3 cellular contexts compared by ENCODE assay signal in the genomic region with DNA sequence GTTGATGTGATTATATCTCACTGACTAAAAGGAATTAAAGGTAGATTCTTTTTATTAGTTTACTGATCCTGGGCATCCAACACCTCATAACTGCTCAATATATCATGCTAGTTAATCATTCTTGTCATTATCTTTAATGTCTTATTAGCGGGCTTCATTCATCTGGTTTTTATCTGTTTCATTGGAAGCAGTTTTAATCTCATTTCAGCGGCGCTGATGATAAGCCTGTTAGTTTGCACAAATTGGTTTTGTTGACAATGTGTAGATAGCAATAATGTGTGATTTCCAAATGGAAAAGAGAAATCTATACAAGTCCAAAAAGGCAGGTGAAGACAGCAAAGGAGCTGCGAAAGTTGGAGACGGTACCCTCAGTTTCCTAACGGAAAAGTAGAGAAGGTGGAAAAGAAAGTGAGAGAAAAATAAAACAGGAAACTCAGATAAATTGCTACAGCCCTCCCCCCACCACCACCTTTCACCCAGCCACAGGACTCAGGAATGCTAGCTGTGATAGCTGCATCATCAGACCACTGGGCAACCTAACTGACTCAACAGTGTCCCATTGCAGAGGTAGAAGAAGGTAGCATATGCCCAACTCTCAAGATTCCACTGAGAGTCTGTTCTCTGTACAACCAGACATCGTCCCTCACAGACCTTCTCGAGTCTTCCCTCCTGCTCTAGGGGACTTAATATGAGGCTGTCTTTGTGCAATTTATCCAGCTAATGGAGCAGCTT.
TF ChIP-seq lines count a peak whose summit lies in the region.

No MANE protein-coding gene starts in this region.

TF ChIP-seq in SK-N-SH, 30 proteins besides CTCF, POLR2A, EP300 and RAD21:
- TF ChIP-seq GATA2 (CRISPR knock-in tag; IDR thresholded peaks at IDR 0.05) = peak; percentile 75; the same call in 1 of the 2 replicates
- no peak for TF ChIP-seq EZH2phosphoT487 (IDR thresholded peaks at IDR 0.05; ENCODE audit: borderline replicate concordance, low read depth)
- peak; percentile 83; the same call in 1 of the 2 replicates for TF ChIP-seq RCOR1 (IDR thresholded peaks at IDR 0.05; ENCODE audit: low read length)

TF ChIP-seq in SK-N-SH treated with all-trans-retinoic acid at 6 μM for 48 hours, 23 proteins besides CTCF, POLR2A, EP300 and RAD21 (continues in another document):
- TF ChIP-seq TOX (CRISPR knock-in tag; IDR thresholded peaks at IDR 0.05; ENCODE audit: borderline replicate concordance) (no peak), ZNF8 (CRISPR knock-in tag; IDR thresholded peaks at IDR 0.05) (no peak), RARB (CRISPR knock-in tag; IDR thresholded peaks at IDR 0.05) (no peak), ZC3H10 (CRISPR knock-in tag; IDR thresholded peaks at IDR 0.05) (no peak), OSR1 (CRISPR knock-in tag; IDR thresholded peaks at IDR 0.05) (no peak), ZNF565 (CRISPR knock-in tag; conservative IDR thresholded peaks at IDR 0.05; ENCODE audit: low read depth) (no peak), PPARA (CRISPR knock-in tag; IDR thresholded peaks at IDR 0.05; ENCODE audit: borderline replicate concordance) (no peak), ARNTL (CRISPR knock-in tag; IDR thresholded peaks at IDR 0.05; ENCODE audit: borderline replicate concordance, low read depth) (no peak), SNAI2 (CRISPR knock-in tag; IDR thresholded peaks at IDR 0.05) (no peak), TCF4 (CRISPR knock-in tag; IDR thresholded peaks at IDR 0.05; ENCODE audit: borderline replicate concordance) (no peak; the same call in 1 of the 2 replicates), ZNF70 (CRISPR knock-in tag; IDR thresholded peaks at IDR 0.05) (no peak), ZFP3 (CRISPR knock-in tag; IDR thresholded peaks at IDR 0.05) (no peak), ESRRG (CRISPR knock-in tag; IDR thresholded peaks at IDR 0.05) (no peak)
- TF ChIP-seq, protein P1, sequence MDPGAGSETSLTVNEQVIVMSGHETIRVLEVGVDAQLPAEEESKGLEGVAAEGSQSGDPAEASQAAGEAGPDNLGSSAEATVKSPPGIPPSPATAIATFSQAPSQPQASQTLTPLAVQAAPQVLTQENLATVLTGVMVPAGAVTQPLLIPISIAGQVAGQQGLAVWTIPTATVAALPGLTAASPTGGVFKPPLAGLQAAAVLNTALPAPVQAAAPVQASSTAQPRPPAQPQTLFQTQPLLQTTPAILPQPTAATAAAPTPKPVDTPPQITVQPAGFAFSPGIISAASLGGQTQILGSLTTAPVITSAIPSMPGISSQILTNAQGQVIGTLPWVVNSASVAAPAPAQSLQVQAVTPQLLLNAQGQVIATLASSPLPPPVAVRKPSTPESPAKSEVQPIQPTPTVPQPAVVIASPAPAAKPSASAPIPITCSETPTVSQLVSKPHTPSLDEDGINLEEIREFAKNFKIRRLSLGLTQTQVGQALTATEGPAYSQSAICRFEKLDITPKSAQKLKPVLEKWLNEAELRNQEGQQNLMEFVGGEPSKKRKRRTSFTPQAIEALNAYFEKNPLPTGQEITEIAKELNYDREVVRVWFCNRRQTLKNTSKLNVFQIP (CRISPR knock-in tag; IDR thresholded peaks at IDR 0.05; ENCODE audit: borderline replicate concordance, low read depth) = no peak
- TF ChIP-seq, protein P2, sequence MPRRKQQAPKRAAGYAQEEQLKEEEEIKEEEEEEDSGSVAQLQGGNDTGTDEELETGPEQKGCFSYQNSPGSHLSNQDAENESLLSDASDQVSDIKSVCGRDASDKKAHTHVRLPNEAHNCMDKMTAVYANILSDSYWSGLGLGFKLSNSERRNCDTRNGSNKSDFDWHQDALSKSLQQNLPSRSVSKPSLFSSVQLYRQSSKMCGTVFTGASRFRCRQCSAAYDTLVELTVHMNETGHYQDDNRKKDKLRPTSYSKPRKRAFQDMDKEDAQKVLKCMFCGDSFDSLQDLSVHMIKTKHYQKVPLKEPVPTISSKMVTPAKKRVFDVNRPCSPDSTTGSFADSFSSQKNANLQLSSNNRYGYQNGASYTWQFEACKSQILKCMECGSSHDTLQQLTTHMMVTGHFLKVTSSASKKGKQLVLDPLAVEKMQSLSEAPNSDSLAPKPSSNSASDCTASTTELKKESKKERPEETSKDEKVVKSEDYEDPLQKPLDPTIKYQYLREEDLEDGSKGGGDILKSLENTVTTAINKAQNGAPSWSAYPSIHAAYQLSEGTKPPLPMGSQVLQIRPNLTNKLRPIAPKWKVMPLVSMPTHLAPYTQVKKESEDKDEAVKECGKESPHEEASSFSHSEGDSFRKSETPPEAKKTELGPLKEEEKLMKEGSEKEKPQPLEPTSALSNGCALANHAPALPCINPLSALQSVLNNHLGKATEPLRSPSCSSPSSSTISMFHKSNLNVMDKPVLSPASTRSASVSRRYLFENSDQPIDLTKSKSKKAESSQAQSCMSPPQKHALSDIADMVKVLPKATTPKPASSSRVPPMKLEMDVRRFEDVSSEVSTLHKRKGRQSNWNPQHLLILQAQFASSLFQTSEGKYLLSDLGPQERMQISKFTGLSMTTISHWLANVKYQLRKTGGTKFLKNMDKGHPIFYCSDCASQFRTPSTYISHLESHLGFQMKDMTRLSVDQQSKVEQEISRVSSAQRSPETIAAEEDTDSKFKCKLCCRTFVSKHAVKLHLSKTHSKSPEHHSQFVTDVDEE (CRISPR knock-in tag; IDR thresholded peaks at IDR 0.05) = no peak
- TF ChIP-seq, protein P3, sequence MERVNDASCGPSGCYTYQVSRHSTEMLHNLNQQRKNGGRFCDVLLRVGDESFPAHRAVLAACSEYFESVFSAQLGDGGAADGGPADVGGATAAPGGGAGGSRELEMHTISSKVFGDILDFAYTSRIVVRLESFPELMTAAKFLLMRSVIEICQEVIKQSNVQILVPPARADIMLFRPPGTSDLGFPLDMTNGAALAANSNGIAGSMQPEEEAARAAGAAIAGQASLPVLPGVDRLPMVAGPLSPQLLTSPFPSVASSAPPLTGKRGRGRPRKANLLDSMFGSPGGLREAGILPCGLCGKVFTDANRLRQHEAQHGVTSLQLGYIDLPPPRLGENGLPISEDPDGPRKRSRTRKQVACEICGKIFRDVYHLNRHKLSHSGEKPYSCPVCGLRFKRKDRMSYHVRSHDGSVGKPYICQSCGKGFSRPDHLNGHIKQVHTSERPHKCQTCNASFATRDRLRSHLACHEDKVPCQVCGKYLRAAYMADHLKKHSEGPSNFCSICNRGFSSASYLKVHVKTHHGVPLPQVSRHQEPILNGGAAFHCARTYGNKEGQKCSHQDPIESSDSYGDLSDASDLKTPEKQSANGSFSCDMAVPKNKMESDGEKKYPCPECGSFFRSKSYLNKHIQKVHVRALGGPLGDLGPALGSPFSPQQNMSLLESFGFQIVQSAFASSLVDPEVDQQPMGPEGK (CRISPR knock-in tag; IDR thresholded peaks at IDR 0.05; ENCODE audit: borderline replicate concordance) = no peak
- TF ChIP-seq, protein P4, sequence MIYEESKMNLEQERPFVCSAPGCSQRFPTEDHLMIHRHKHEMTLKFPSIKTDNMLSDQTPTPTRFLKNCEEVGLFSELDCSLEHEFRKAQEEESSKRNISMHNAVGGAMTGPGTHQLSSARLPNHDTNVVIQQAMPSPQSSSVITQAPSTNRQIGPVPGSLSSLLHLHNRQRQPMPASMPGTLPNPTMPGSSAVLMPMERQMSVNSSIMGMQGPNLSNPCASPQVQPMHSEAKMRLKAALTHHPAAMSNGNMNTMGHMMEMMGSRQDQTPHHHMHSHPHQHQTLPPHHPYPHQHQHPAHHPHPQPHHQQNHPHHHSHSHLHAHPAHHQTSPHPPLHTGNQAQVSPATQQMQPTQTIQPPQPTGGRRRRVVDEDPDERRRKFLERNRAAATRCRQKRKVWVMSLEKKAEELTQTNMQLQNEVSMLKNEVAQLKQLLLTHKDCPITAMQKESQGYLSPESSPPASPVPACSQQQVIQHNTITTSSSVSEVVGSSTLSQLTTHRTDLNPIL (CRISPR knock-in tag; IDR thresholded peaks at IDR 0.05; ENCODE audit: low read depth) = no peak

TF ChIP-seq in H1, 55 proteins besides CTCF, POLR2A, EP300 and RAD21:
- TF ChIP-seq, protein P5, sequence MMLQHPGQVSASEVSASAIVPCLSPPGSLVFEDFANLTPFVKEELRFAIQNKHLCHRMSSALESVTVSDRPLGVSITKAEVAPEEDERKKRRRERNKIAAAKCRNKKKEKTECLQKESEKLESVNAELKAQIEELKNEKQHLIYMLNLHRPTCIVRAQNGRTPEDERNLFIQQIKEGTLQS (IDR thresholded peaks at IDR 0.05; ENCODE audit: insufficient read depth, low read depth, low read length) = no peak
- TF ChIP-seq TCF12 (IDR thresholded peaks at IDR 0.05; ENCODE audit: low read depth, low read length) (no peak), HDAC6 (IDR thresholded peaks at IDR 0.05; ENCODE audit: low read depth, low read length) (no peak), EGR1 (IDR thresholded peaks at IDR 0.05; ENCODE audit: borderline replicate concordance, low read depth, low read length) (no peak), ASH2L (IDR thresholded peaks at IDR 0.05; ENCODE audit: low read length) (no peak), GTF2F1 (IDR thresholded peaks at IDR 0.05; ENCODE audit: borderline replicate concordance, low read depth, low read length) (no peak), SRF (IDR thresholded peaks at IDR 0.05; ENCODE audit: low read depth, low read length) (no peak), TAF7 (optimal IDR thresholded peaks at IDR 0.05; ENCODE audit: borderline replicate concordance, low read depth, low read length) (no peak), ZNF274 (IDR thresholded peaks at IDR 0.05; ENCODE audit: borderline replicate concordance, extremely low read depth, low read length) (no peak), CREB1 (IDR thresholded peaks at IDR 0.05) (no peak), SUZ12 (IDR thresholded peaks at IDR 0.05; ENCODE audit: low read length) (no peak), SIRT6 (IDR thresholded peaks at IDR 0.05; ENCODE audit: low read length) (no peak), BACH1 (IDR thresholded peaks at IDR 0.05; ENCODE audit: low read length) (no peak), TAF1 (IDR thresholded peaks at IDR 0.05; ENCODE audit: low read depth, low read length) (no peak)
